In the genomic region with DNA sequence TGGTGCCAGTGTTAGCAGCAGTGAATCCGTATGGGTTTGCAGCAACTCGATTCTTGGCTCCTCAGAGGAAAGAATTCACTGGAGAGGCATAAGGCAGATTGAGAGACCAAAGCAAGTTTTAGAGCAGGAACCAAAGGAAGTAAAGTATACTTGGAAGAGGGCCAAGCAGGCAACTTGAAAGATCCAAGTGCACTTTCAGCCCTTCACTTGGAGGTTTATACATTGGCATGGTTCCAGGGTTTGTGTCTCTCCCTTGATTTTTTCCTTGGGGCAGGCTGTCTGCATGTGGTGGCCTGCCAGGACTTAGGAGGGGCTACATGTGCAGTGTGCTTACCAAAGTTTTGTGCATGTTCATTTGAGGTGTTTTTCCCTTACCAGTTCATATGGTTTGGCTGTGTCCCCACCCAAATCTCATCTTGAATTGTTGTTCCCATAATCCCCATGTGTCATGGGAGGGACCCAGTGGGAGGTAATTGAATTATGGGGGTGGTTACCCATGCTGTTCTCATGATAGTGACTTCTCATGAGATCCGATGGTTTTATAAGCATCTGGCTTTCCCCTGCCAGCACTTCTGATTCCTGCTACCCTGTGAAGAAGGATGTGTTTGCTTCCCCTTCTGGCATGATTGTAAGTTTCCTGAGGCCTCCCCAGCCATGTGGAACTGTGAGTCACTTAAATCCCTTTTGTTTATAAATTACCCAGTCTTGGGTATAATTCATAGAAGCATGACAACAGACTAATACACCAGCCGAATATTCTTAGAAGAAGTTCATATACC, we compare ENCODE assay signal across 15 cellular contexts.
"Had no signal": no experiment of that assay in that cellular context is flagged by ENCODE, and none has a peak within 500 bp of the region (broad histone marks: within the 10 kb centered on the region; RNA-seq: fewer than 3 reads in every experiment).

No MANE protein-coding gene starts in this region.

- H3K27me3 ChIP-seq: gastroesophageal sphincter had no signal

- H3K9me3 ChIP-seq: gastroesophageal sphincter, left ventricle myocardium inferior had no signal

- DNase-seq: activated B cell treated with CpG ODN at 0.5 μM for 24 hours; activated CD8-positive, alpha-beta memory T cell treated with anti-CD3 and anti-CD28 coated beads, Interleukin-2, amount 50 U/mL, for 4 hours; activated gamma-delta T cell; activated T-cell treated with anti-CD3 and anti-CD28 coated beads, Interleukin-2, amount 50 U/mL, for 48 hours; amniotic stem cell; cerebellar nuclear complex; effector memory CD8-positive, alpha-beta T cell; islet precursor cell; left ventricle myocardium inferior; natural killer cell; stimulated activated CD4-positive, alpha-beta T cell treated with anti-CD3 and anti-CD28 coated beads, Interleukin-4, amount 100 ng/mL, for 1 hour; stimulated activated naive CD4-positive, alpha-beta T cell had no signal

- ATAC-seq: activated CD8-positive, alpha-beta T cell treated with anti-CD3 and anti-CD28 coated beads for 36 hours; activated naive CD4-positive, alpha-beta T cell treated with anti-CD3 and anti-CD28 coated beads, Interleukin-2, amount 50 U/mL, for 72 hours; effector memory CD8-positive, alpha-beta T cell; gastroesophageal sphincter; natural killer cell had no signal

- H3K4me1 ChIP-seq: gastroesophageal sphincter, left ventricle myocardium inferior had no signal

- H3K27ac ChIP-seq: gastroesophageal sphincter, left ventricle myocardium inferior had no signal

- H3K36me3 ChIP-seq: gastroesophageal sphincter, left ventricle myocardium inferior had no signal

- H3K4me3 ChIP-seq: gastroesophageal sphincter, left ventricle myocardium inferior had no signal
